ENCODE assay signal across 15 cellular contexts in genomic region chr1:27549807-27550408, GRCh38.
"Had no signal": no experiment of that assay in that cellular context is flagged by ENCODE, and none has a peak within 500 bp of the region (broad histone marks: within the 10 kb centered on the region; RNA-seq: fewer than 3 reads in every experiment).

No MANE protein-coding gene starts in this region.

- H3K9me3 ChIP-seq: colonic mucosa, esophagus squamous epithelium, heart left ventricle, mucosa of descending colon, upper lobe of left lung, uterus had no signal

- H3K4me1 ChIP-seq: colonic mucosa had no signal

- DNase-seq: colonic mucosa; dermis blood vessel endothelial cell; esophagus squamous epithelium; foreskin fibroblast; hippocampal formation; kidney glomerular epithelial cell; mucosa of descending colon; naive thymus-derived CD8-positive, alpha-beta T cell; right cardiac atrium; stimulated activated CD4-positive, alpha-beta T cell treated with anti-CD3 and anti-CD28 coated beads, Interleukin-2, amount 100 ng/mL, for 48 hours; stimulated activated naive CD4-positive, alpha-beta T cell treated with Interleukin-2 at 50 U/mL for 16 hours; uterus had no signal

- H3K27ac ChIP-seq: colonic mucosa, heart left ventricle, upper lobe of left lung had no signal

- H3K36me3 ChIP-seq: uterus had no signal

- H3K27me3 ChIP-seq: colonic mucosa, esophagus squamous epithelium, heart left ventricle, upper lobe of left lung, uterus had no signal

- H3K4me3 ChIP-seq: colonic mucosa, esophagus squamous epithelium, heart left ventricle, mucosa of descending colon, smooth muscle cell, upper lobe of left lung, uterus had no signal

- ATAC-seq: heart left ventricle; mucosa of descending colon; naive thymus-derived CD8-positive, alpha-beta T cell; right cardiac atrium had no signal
